ENCODE assay signal across 21 cellular contexts in genomic region chr3:27678234-27678633, GRCh38. TPM values are rescaled to one million over a fixed set of nuclear protein-coding genes. Genes with fewer than 3 reads are reported as not detected.
DNase-seq lines count a peak whose midpoint lies in the region; ATAC-seq, FAIRE-seq and TF ChIP-seq lines count a peak whose summit lies in the region.
"Had no signal": no experiment of that assay in that cellular context is flagged by ENCODE, and none has a peak within 500 bp of the region (broad histone marks: within the 10 kb centered on the region; RNA-seq: fewer than 3 reads in every experiment).

No MANE protein-coding gene starts in this region.

- no peak overlapping the region for H2BK20ac ChIP-seq in IMR-90 (ENCODE audit: low read depth, low read length)

- no peak overlapping the region for H3K56ac ChIP-seq in IMR-90 (ENCODE audit: extremely low read depth, insufficient read depth, low read length)

- H3K9ac ChIP-seq in IMR-90 (ENCODE audit: low read depth, low read length) (no peak overlapping the region), astrocyte (ENCODE audit: low read length) (no peak overlapping the region)

- H2AFZ ChIP-seq in IMR-90 (replicated peaks; ENCODE audit: low read length, poor library complexity) (no peak overlapping the region), astrocyte (ENCODE audit: low read depth, low read length) (no peak overlapping the region), osteoblast (ENCODE audit: low read length) (no peak overlapping the region)

- H3K9me3 ChIP-seq in A549, result no peaks in the 10 kb centered on the region
- no peaks in the 10 kb centered on the region for H3K9me3 ChIP-seq in IMR-90 (ENCODE audit: control insufficient read depth, insufficient read depth, low read length)
- no peaks in the 10 kb centered on the region for H3K9me3 ChIP-seq in astrocyte (ENCODE audit: insufficient read depth, low read depth, low read length)
- no peaks in the 10 kb centered on the region for H3K9me3 ChIP-seq in osteoblast (ENCODE audit: low read depth, low read length)
- peaks cover 2% of the 10 kb centered on the region for H3K9me3 ChIP-seq in T-helper 17 cell (ENCODE audit: control insufficient read depth, low read length, poor library complexity, severe bottlenecking)
- H3K9me3 ChIP-seq: Peyer's patch had no signal

- in situ Hi-C loops in IMR-90 (cut with MboI; ENCODE audit: low sequenced_read_pairs), result loop anchor here (10.0 kb wide), 1 partner anchor 193 kb away; the partner anchor contains the start of gene SLC4A7

- POLR2A ChIA-PET in A549 (lab: Yijun Ruan, JAX), result interaction anchor here (0.6 to 1.3 kb wide), 2 partner anchors 45 to 143 kb away, joined by 7 to 9 read pairs; no protein-coding TSS in a partner anchor
- POLR2A ChIA-PET in IMR-90 (lab: Charles Lee; ENCODE audit: unreplicated experiment), result no interaction called here

- H2BK5ac ChIP-seq in IMR-90 (ENCODE audit: low read depth, low read length, poor library complexity, severe bottlenecking), result peak overlapping the region; percentile 13

- no peaks in the 10 kb centered on the region for H3K36me3 ChIP-seq in IMR-90 (ENCODE audit: control insufficient read depth, insufficient read depth, low read length)
- no peaks in the 10 kb centered on the region for H3K36me3 ChIP-seq in astrocyte (ENCODE audit: insufficient read depth, low read length)
- no peaks in the 10 kb centered on the region for H3K36me3 ChIP-seq in osteoblast (ENCODE audit: insufficient read depth, low read length)
- H3K36me3 ChIP-seq: Peyer's patch had no signal

- DNase-seq in A549 (ENCODE audit: low read depth in 1 of 2, low spot score in 1 of 2) (no peak), IMR-90 (no peak), astrocyte (ENCODE audit: low read depth) (no peak), osteoblast (ENCODE audit: insufficient read length, low spot score, missing footprints) (no peak), frontal cortex (ENCODE audit: low spot score in 2 of 2) (no peak), T-helper 17 cell (no peak)
- DNase-seq: ACHN; CD4-positive, alpha-beta memory T cell; DMS79 treated with DMSO at 0.1 percent for 48 hours; GDM1; Karpas-422; NCI-H1105 treated with DMSO at 0.1 percent for 48 hours; NCI-H187 treated with DMSO at 0.1 percent for 48 hours; NCI-H2171; NCI-H446 treated with DMSO at 0.1 percent for 48 hours; NCI-H774; Peyer's patch; SHP77 treated with DMSO at 0.1 percent for 48 hours had no signal

- H2BK120ac ChIP-seq in IMR-90 (ENCODE audit: low read depth, low read length), result peak overlapping the region; percentile 87; the same call in 1 of the 2 replicates

- peak overlapping the region in 1 of 2 experiments; percentile 3; a peak in 1 of 4 replicates for H4K8ac ChIP-seq in IMR-90 (ENCODE audit: low read depth in 2 of 2, low read length in 2 of 2)

- no peak overlapping the region for H4K91ac ChIP-seq in IMR-90 (ENCODE audit: insufficient read depth, low read depth, low read length)

- no peak overlapping the region; the same call in 2 of the 3 replicates for H3K4me3 ChIP-seq in A549
- H3K4me3 ChIP-seq in IMR-90 (ENCODE audit: insufficient read depth, low read depth, low read length), result no peak overlapping the region
- H3K4me3 ChIP-seq in astrocyte (ENCODE audit: insufficient read depth, low read depth, low read length), result no peak overlapping the region
- no peak overlapping the region for H3K4me3 ChIP-seq in osteoblast (ENCODE audit: insufficient read depth, low read length)
- H3K4me3 ChIP-seq: Peyer's patch had no signal

- H2AK9ac ChIP-seq in IMR-90 (replicated peaks; ENCODE audit: low read depth, low read length, poor library complexity), result no peak overlapping the region

- peaks cover 0 to 5% of the 10 kb centered on the region in 2 experiments; a peak in 1 of 4 replicates for H3K79me1 ChIP-seq in IMR-90 (ENCODE audit: low read depth in 1 of 2, low read length in 2 of 2)

- TF ChIP-seq POLR2A in A549 (IDR thresholded peaks at IDR 0.05; ENCODE audit: low read length), result no peak
- no peak for TF ChIP-seq POLR2A in IMR-90 (IDR thresholded peaks at IDR 0.05; ENCODE audit: low read depth, low read length)

- FAIRE-seq in A549 (lab: Jason Lieb, UNC) (no peak), astrocyte (lab: Jason Lieb, UNC) (no peak), frontal cortex (lab: Jason Lieb, UNC) (no peak)
- FAIRE-seq: H1 had no signal

- TF ChIP-seq RAD21 in A549 (conservative IDR thresholded peaks at IDR 0.05 in 1 of 2, IDR thresholded peaks at IDR 0.05 in 1 of 2) (no peak), IMR-90 (IDR thresholded peaks at IDR 0.05; ENCODE audit: low read length) (no peak)

- TF ChIP-seq EP300 in A549 (IDR thresholded peaks at IDR 0.05), result no peak

- H3K4me3 Mint-ChIP-seq in astrocyte (ENCODE audit: unreplicated experiment) (no peak overlapping the region), T-helper 17 cell (no peak overlapping the region)
- H3K4me3 Mint-ChIP-seq: B cell; CD4-positive, alpha-beta memory T cell had no signal

- H3K27ac Mint-ChIP-seq in astrocyte (ENCODE audit: unreplicated experiment), result peak overlapping the region; percentile 5
- no peak overlapping the region for H3K27ac Mint-ChIP-seq in T-helper 17 cell
- H3K27ac Mint-ChIP-seq: B cell had no signal

- peak overlapping the region; percentile 85 to 86 for H3K27ac ChIP-seq in A549
- H3K27ac ChIP-seq in IMR-90 (ENCODE audit: insufficient read depth, low read length), result peak overlapping the region; percentile 53; the same call in 1 of the 2 replicates
- peak overlapping the region; percentile 73 for H3K27ac ChIP-seq in astrocyte (ENCODE audit: low read depth, low read length)
- H3K27ac ChIP-seq in osteoblast (ENCODE audit: low read depth, low read length), result peak overlapping the region; percentile 92
- H3K27ac ChIP-seq: Peyer's patch had no signal

- TF ChIP-seq CTCF in A549 (IDR thresholded peaks at IDR 0.05) (no peak), IMR-90 (conservative IDR thresholded peaks at IDR 0.05; ENCODE audit: low read depth, low read length) (no peak), astrocyte (IDR thresholded peaks at IDR 0.05; ENCODE audit: insufficient read depth, low read depth, low read length) (no peak), osteoblast (IDR thresholded peaks at IDR 0.05; ENCODE audit: extremely low read depth, low read depth, low read length) (no peak)

- peaks cover 49% of the 10 kb centered on the region for H3K4me1 ChIP-seq in A549
- H3K4me1 ChIP-seq in IMR-90 (ENCODE audit: control insufficient read depth, insufficient read depth, low read length), result peaks cover 12% of the 10 kb centered on the region
- H3K4me1 ChIP-seq in astrocyte (ENCODE audit: insufficient read depth, low read length), result peaks cover 27% of the 10 kb centered on the region
- peaks cover 46% of the 10 kb centered on the region for H3K4me1 ChIP-seq in osteoblast (ENCODE audit: insufficient read depth, low read length)

- peak overlapping the region; percentile 17; the same call in 2 of the 3 replicates for H2BK15ac ChIP-seq in IMR-90 (ENCODE audit: low read depth, low read length)

- H3K14ac ChIP-seq in IMR-90 (replicated peaks; ENCODE audit: low read depth, low read length), result no peak overlapping the region

- H3K27me3 ChIP-seq in IMR-90 (ENCODE audit: control insufficient read depth, insufficient read depth, low read length), result no peaks in the 10 kb centered on the region
- H3K27me3 ChIP-seq in astrocyte (ENCODE audit: insufficient read depth, low read length), result no peaks in the 10 kb centered on the region
- no peaks in the 10 kb centered on the region for H3K27me3 ChIP-seq in osteoblast (ENCODE audit: insufficient read depth, low read length)
- H3K27me3 ChIP-seq: Peyer's patch had no signal

- no peak overlapping the region for H4K5ac ChIP-seq in IMR-90 (ENCODE audit: low read depth, low read length)

- no peak overlapping the region for H3K23ac ChIP-seq in IMR-90 (ENCODE audit: low read depth, low read length)

- H3K4ac ChIP-seq in IMR-90 (ENCODE audit: low read depth, low read length), result no peak overlapping the region

- H3K9me3 Mint-ChIP-seq in astrocyte (ENCODE audit: unreplicated experiment), result peaks cover 1% of the 10 kb centered on the region
- H3K9me3 Mint-ChIP-seq: CD4-positive, alpha-beta memory T cell had no signal

- H3K4me1 Mint-ChIP-seq in astrocyte (ENCODE audit: low read depth, unreplicated experiment) (peaks cover 3% of the 10 kb centered on the region), T-helper 17 cell (peaks cover 10% of the 10 kb centered on the region)

- H3K18ac ChIP-seq in IMR-90 (ENCODE audit: low read depth, low read length), result no peak overlapping the region; the same call in 1 of the 2 replicates

- no peak for ATAC-seq in A549
- no peak for ATAC-seq in IMR-90 (ENCODE audit: low read depth)
- no peak for ATAC-seq in HG02852 (IDR thresholded peaks at IDR 0.05; ENCODE audit: unreplicated experiment)
- no peak for ATAC-seq in T-helper 17 cell

- CTCF ChIA-PET in A549 (lab: Yijun Ruan, JAX), result interaction anchor here (1.0 kb wide), 1 partner anchor 296 kb away, joined by 3 read pairs; no protein-coding TSS in a partner anchor
- CTCF ChIA-PET in IMR-90 (lab: Yijun Ruan, JAX), result interaction anchor here (1.0 kb wide), 1 partner anchor 156 kb away, joined by 6 read pairs; no protein-coding TSS in a partner anchor

- H3K27me3 Mint-ChIP-seq in astrocyte (ENCODE audit: low read depth, unreplicated experiment) (no peaks in the 10 kb centered on the region), T-helper 17 cell (no peaks in the 10 kb centered on the region)

- no peaks in the 10 kb centered on the region for H4K20me1 ChIP-seq in IMR-90 (ENCODE audit: insufficient read depth, low read length)
- no peaks in the 10 kb centered on the region for H4K20me1 ChIP-seq in astrocyte (ENCODE audit: insufficient read depth, low read length)
- no peaks in the 10 kb centered on the region for H4K20me1 ChIP-seq in osteoblast (ENCODE audit: insufficient read depth, low read length)

- BruUV-seq in IMR-90 (replicated peaks; lab: Mats Ljungman, UMichigan), result no TSS peak

- peak overlapping the region; percentile 62 for H3K4me2 ChIP-seq in A549
- H3K4me2 ChIP-seq in IMR-90 (ENCODE audit: low read depth, low read length), result no peak overlapping the region
- H3K4me2 ChIP-seq in astrocyte (ENCODE audit: low read length), result no peak overlapping the region
- H3K4me2 ChIP-seq in osteoblast (ENCODE audit: insufficient read depth, low read length), result no peak overlapping the region

- peaks cover 7% of the 10 kb centered on the region for H3K9me1 ChIP-seq in IMR-90 (ENCODE audit: insufficient read depth, low read length)

- H2AK5ac ChIP-seq in IMR-90 (ENCODE audit: low read depth, low read length), result no peak overlapping the region

- no peaks in the 10 kb centered on the region for H3K36me3 Mint-ChIP-seq in astrocyte (ENCODE audit: low read depth, unreplicated experiment)
- no peaks in the 10 kb centered on the region for H3K36me3 Mint-ChIP-seq in T-helper 17 cell (ENCODE audit: low read depth)
- H3K36me3 Mint-ChIP-seq: CD4-positive, alpha-beta memory T cell had no signal

- intact Hi-C loops in IMR-90 (cut with micrococcal nuclease), result no loop called here

- H3K79me2 ChIP-seq in astrocyte (ENCODE audit: insufficient read depth, low read length) (no peaks in the 10 kb centered on the region), osteoblast (ENCODE audit: insufficient read depth, low read length) (no peaks in the 10 kb centered on the region)

- dilution Hi-C loops in IMR-90 (cut with HindIII; ENCODE audit: low sequenced_read_pairs, unreplicated experiment), result no loop called here

RNA-seq across cellular contexts. Expression of gene EOMES, which starts 43.9 kb away (rescaled TPM):
- polyA plus RNA-seq in A549 (2011; rRNA removed) (1.2 and 1.6 TPM in 2 replicates), A549 (2017; fragmentation: RNase III; extraction: RNeasy Plus Mini Kit Qiagen cat#74134 plus additional on column Dnase treatment) (0.74 to 1.0 TPM (median 0.84 TPM) in 3 replicates), IMR-90 (2012; rRNA removed) (not detected in 2 replicates)
- 0.57 and 0.74 TPM in 2 replicates for polyA plus RNA-seq in A549 (2012; cell fraction: cytosol; rRNA removed)
- polyA plus RNA-seq in A549 (2012; cell fraction: nucleus; rRNA removed), result 0.72 and 0.87 TPM in 2 replicates
- 0.83 and 1.7 TPM in 2 replicates for polyA minus RNA-seq in A549 (2011; rRNA and poly(A)+ RNA removed)
- total RNA-seq in IMR-90 (2012; rRNA removed) (not detected in 2 replicates), astrocyte (not detected in 2 replicates), osteoblast (under 0.01 TPM in 1 of 2 replicates, not detected in the other), frontal cortex (6.9 TPM), T-helper 17 cell (1 to 10 TPM in 1 of 2 donors, under 1 TPM in 1; 0.55 to 1.1 TPM)
- polyA plus RNA-seq in IMR-90 (2012; cell fraction: cytosol; rRNA removed), result not detected in 2 replicates
- polyA plus RNA-seq in IMR-90 (2012; cell fraction: nucleus; rRNA removed; ENCODE audit: low replicate concordance), result not detected in 2 replicates
